13 cellular contexts compared by ENCODE assay signal in genomic region chr7:71239517-71239916, GRCh38.
DNase-seq lines count a peak whose midpoint lies in the region; ATAC-seq and TF ChIP-seq lines count a peak whose summit lies in the region.
"Had no signal": no experiment of that assay in that cellular context is flagged by ENCODE, and none has a peak within 500 bp of the region (broad histone marks: within the 10 kb centered on the region; RNA-seq: fewer than 3 reads in every experiment).

No MANE protein-coding gene starts in this region.

- H3K27ac ChIP-seq in cardiac muscle cell, result peak overlapping the region; percentile 80
- H3K27ac ChIP-seq in upper lobe of right lung, result no peak overlapping the region

- TF ChIP-seq CTCF in cardiac muscle cell (IDR thresholded peaks at IDR 0.05; ENCODE audit: low read depth, low read length), result no peak
- TF ChIP-seq CTCF in nephron (IDR thresholded peaks at IDR 0.05; ENCODE audit: unreplicated experiment in 3 of 3), result no peak
- TF ChIP-seq CTCF in upper lobe of right lung (IDR thresholded peaks at IDR 0.05), result no peak

- no peak for DNase-seq in adipocyte (ENCODE audit: low read depth)
- DNase-seq in cardiac muscle cell (ENCODE audit: low read depth in 1 of 2, low spot score in 1 of 2), result peak in 1 of 2 donors; percentile 64
- no peak for DNase-seq in upper lobe of right lung
- no peak for DNase-seq in stimulated activated naive CD8-positive, alpha-beta T cell treated with anti-CD3 and anti-CD28 coated beads, Interleukin-15, Interleukin-2, amounts not matched to agents 100 U/mL and 50 U/mL, for 24 hours
- DNase-seq in NCI-H345 (lab: John Stamatoyannopoulos, UW), result no peak
- DNase-seq: activated CD4-positive, CD25-positive, alpha-beta regulatory T cell; activated gamma-delta T cell; HCEC 1CT had no signal

- H3K9me3 Mint-ChIP-seq in nephron, result peaks cover 2% of the 10 kb centered on the region

- H3K9me3 ChIP-seq in adipocyte (ENCODE audit: control insufficient read depth, low read length) (no peaks in the 10 kb centered on the region), cardiac muscle cell (ENCODE audit: low read depth) (no peaks in the 10 kb centered on the region), upper lobe of right lung (no peaks in the 10 kb centered on the region)

- H3K27me3 ChIP-seq in adipocyte (replicated peaks; ENCODE audit: control insufficient read depth, insufficient read depth, low read length) (no peaks in the 10 kb centered on the region), cardiac muscle cell (no peaks in the 10 kb centered on the region), upper lobe of right lung (no peaks in the 10 kb centered on the region)

- H3K4me1 ChIP-seq in adipocyte (ENCODE audit: control insufficient read depth, insufficient read depth, low read length) (peaks cover 13% of the 10 kb centered on the region), cardiac muscle cell (ENCODE audit: low read depth) (peaks cover 25% of the 10 kb centered on the region), upper lobe of right lung (no peaks in the 10 kb centered on the region)

- ATAC-seq in upper lobe of right lung (peak; percentile 36), HG03196 (IDR thresholded peaks at IDR 0.05; ENCODE audit: unreplicated experiment) (no peak)
- ATAC-seq in stimulated activated naive CD8-positive, alpha-beta T cell treated with anti-CD3 and anti-CD28 coated beads, Interleukin-15, Interleukin-2, amounts not matched to agents 100 U/mL and 50 U/mL, for 24 hours, result no peak

- H3K36me3 ChIP-seq in adipocyte (ENCODE audit: control insufficient read depth, insufficient read depth, low read length, severe bottlenecking) (no peaks in the 10 kb centered on the region), cardiac muscle cell (no peaks in the 10 kb centered on the region), upper lobe of right lung (no peaks in the 10 kb centered on the region)

- no peaks in the 10 kb centered on the region for H3K27me3 Mint-ChIP-seq in nephron (ENCODE audit: low read depth)
- H3K27me3 Mint-ChIP-seq: B cell; stimulated activated naive CD8-positive, alpha-beta T cell treated with anti-CD3 and anti-CD28 coated beads, Interleukin-15, Interleukin-2, amounts not matched to agents 100 ng/mL and 50 ng/mL, for 24 hours had no signal

- intact Hi-C loops in upper lobe of right lung (cut with DNase I), result no loop called here

- H3K27ac Mint-ChIP-seq in nephron, result peak overlapping the region; percentile 11 to 63 (median 19)
- H3K27ac Mint-ChIP-seq: B cell; stimulated activated naive CD8-positive, alpha-beta T cell treated with anti-CD3 and anti-CD28 coated beads, Interleukin-15, Interleukin-2, amounts not matched to agents 100 ng/mL and 50 ng/mL, for 24 hours; T-helper 1 cell treated with Interleukin-12 subunit alpha and Interleukin-12 subunit beta and Interleukin-4 antibody, amounts not matched to agents 30 μg/mL and 1 μg/mL, for 36 hours had no signal

- H3K4me3 Mint-ChIP-seq in nephron, result no peak overlapping the region
- H3K4me3 Mint-ChIP-seq: B cell; stimulated activated naive CD8-positive, alpha-beta T cell treated with anti-CD3 and anti-CD28 coated beads, Interleukin-15, Interleukin-2, amounts not matched to agents 100 ng/mL and 50 ng/mL, for 24 hours; T-helper 1 cell treated with Interleukin-12 subunit alpha and Interleukin-12 subunit beta and Interleukin-4 antibody, amounts not matched to agents 30 μg/mL and 1 μg/mL, for 36 hours had no signal

- H3K9ac ChIP-seq in adipocyte (ENCODE audit: low read length), result peak overlapping the region; percentile 5

- H3K4me3 ChIP-seq in adipocyte (ENCODE audit: low read length) (no peak overlapping the region), cardiac muscle cell (no peak overlapping the region), upper lobe of right lung (no peak overlapping the region)

- H3K36me3 Mint-ChIP-seq in nephron (ENCODE audit: low read depth), result no peaks in the 10 kb centered on the region

- peaks cover 52% of the 10 kb centered on the region for H3K4me1 Mint-ChIP-seq in nephron
- H3K4me1 Mint-ChIP-seq: B cell had no signal
